In genomic region chr2:156333951-156334495, GRCh38 we compare ENCODE assay signal across 8 cellular contexts. TPM values are rescaled to one million over a fixed set of nuclear protein-coding genes. Genes with fewer than 3 reads are reported as not detected.
DNase-seq lines count a peak whose midpoint lies in the region; ATAC-seq and TF ChIP-seq lines count a peak whose summit lies in the region.

No MANE protein-coding gene starts in this region.

- TF ChIP-seq CTCF in brain microvascular endothelial cell (IDR thresholded peaks at IDR 0.05; ENCODE audit: low read depth, low read length, missing control alignments) (no peak), smooth muscle cell (IDR thresholded peaks at IDR 0.05; ENCODE audit: borderline replicate concordance, insufficient read depth, poor library complexity, severe bottlenecking) (no peak)

- H3K9ac ChIP-seq in smooth muscle cell (ENCODE audit: low read depth) = peak overlapping the region; percentile 92

- no peaks in the 10 kb centered on the region for H3K9me3 ChIP-seq in smooth muscle cell (replicated peaks; ENCODE audit: low read depth)

- peaks cover 51 to 65% of the 10 kb centered on the region in 2 donors for H3K4me1 Mint-ChIP-seq in immature natural killer cell

- in situ Hi-C loops in brain microvascular endothelial cell (cut with HindIII; ENCODE audit: low pct_ligation_motif_present, low sequenced_read_pairs) = loop anchor here (25.0 kb wide), 3 partner anchors 253 to 853 kb away; no protein-coding TSS in a partner anchor

- H3F3A ChIP-seq in smooth muscle cell (ENCODE audit: low read depth) = peaks cover 9% of the 10 kb centered on the region

- peak overlapping the region; percentile 91 for H3K4me2 ChIP-seq in smooth muscle cell

- H3K4me1 ChIP-seq in smooth muscle cell (ENCODE audit: low read depth) = peaks cover 13% of the 10 kb centered on the region

- H3K9me3 Mint-ChIP-seq in immature natural killer cell = peaks cover 0 to 8% (median 2%) of the 10 kb centered on the region in 6 donors

- peaks cover 13% of the 10 kb centered on the region for H4K20me1 ChIP-seq in smooth muscle cell (ENCODE audit: low read depth)

- no peaks in the 10 kb centered on the region for H3K79me2 ChIP-seq in smooth muscle cell (ENCODE audit: low read depth)

- H3K27ac ChIP-seq in brain microvascular endothelial cell (peak overlapping the region; percentile 100), smooth muscle cell (ENCODE audit: low read depth) (peak overlapping the region; percentile 93)

- peaks cover 5 to 7% (median 5%) of the 10 kb centered on the region in 3 donors for H3K36me3 Mint-ChIP-seq in immature natural killer cell

- ATAC-seq in GM19467 (IDR thresholded peaks at IDR 0.05; ENCODE audit: unreplicated experiment) = peak; percentile 36

- H3K4me3 Mint-ChIP-seq in immature natural killer cell = peak overlapping the region; percentile 96 to 99 (median 99)

- WGBS in smooth muscle cell (ENCODE audit: low lambda C conversion rate) = under 1% methylated on average over 46 of the region's 48 CpGs

- DNase-seq in Daoy (ENCODE audit: low read depth) = peak; percentile 51
- peak; percentile 53 for DNase-seq in HK-2 (ENCODE audit: unreplicated experiment)
- peak; percentile 72 for DNase-seq in SW480 (ENCODE audit: low spot score)
- DNase-seq in brain microvascular endothelial cell = peak; percentile 52
- peak in 1 of 3 donors; percentile 92 for DNase-seq in immature natural killer cell
- DNase-seq in smooth muscle cell (lab: John Stamatoyannopoulos, UW; ENCODE audit: unreplicated experiment) = no peak
- no peak for DNase-seq in epidermal melanocyte (ENCODE audit: insufficient read length, low spot score)

- H3K36me3 ChIP-seq in brain microvascular endothelial cell (replicated peaks) (no peaks in the 10 kb centered on the region), smooth muscle cell (ENCODE audit: low read depth) (no peaks in the 10 kb centered on the region)

- peak overlapping the region; percentile 87 for H3K4me3 ChIP-seq in brain microvascular endothelial cell (ENCODE audit: low read depth, low read length)
- H3K4me3 ChIP-seq in smooth muscle cell = peak overlapping the region; percentile 76

- peak overlapping the region; percentile 96 to 100 (median 98) for H3K27ac Mint-ChIP-seq in immature natural killer cell

- peak overlapping the region; percentile 86 for H2AFZ ChIP-seq in smooth muscle cell (ENCODE audit: low read depth)

- H3K27me3 ChIP-seq in brain microvascular endothelial cell (replicated peaks) (peaks cover 5% of the 10 kb centered on the region), smooth muscle cell (ENCODE audit: low read depth) (peaks cover 25% of the 10 kb centered on the region)

- H3K27me3 Mint-ChIP-seq in immature natural killer cell (ENCODE audit: low read depth in 3 of 3) = peaks cover 55 to 67% (median 62%) of the 10 kb centered on the region in 3 donors

RNA-seq across cellular contexts. Expression of gene NR4A2, which starts 1.5 kb away (rescaled TPM):
- 0.06 TPM in 1 of 2 replicates, not detected in the other for total RNA-seq in Daoy (2014; rRNA removed; shearing (Covaris generic))
- 10 to 100 TPM; 21.0 to 46.7 (median 21.7) TPM for polyA plus RNA-seq in immature natural killer cell
- total RNA-seq in smooth muscle cell = 6.7 and 12.3 TPM in 2 replicates
- 14.1 and 14.5 TPM in 2 replicates for polyA plus RNA-seq in smooth muscle cell

Comparison
In these comparisons a context has a peak if more than half of its experiments do, and no peak if none do; other contexts are left out.
1. DNase-seq: peak in Daoy (single experiment), HK-2 (single experiment), SW480 (single experiment) and brain microvascular endothelial cell (single experiment); none in smooth muscle cell (single experiment) and epidermal melanocyte (single experiment).